29 cellular contexts compared by ENCODE assay signal in the genomic region with DNA sequence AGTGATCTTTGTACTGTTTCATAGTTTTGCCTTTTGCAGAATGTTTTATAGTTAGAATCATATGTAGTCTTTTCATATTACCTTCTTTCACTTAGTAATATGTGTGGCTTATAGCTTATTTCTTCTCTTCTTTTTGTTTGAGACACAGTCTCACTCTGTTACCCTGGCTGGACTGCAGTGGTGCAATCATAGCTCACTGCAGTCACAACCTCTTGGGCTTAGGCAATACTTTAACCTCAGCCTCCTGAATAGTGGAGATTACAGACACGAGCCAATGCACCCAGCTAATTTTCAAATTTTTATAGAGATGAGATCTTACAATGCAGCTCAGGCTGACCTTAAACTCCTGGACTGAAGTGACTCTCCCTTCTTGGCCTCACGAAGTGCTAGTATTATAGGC.
"Had no signal": no experiment of that assay in that cellular context is flagged by ENCODE, and none has a peak within 500 bp of the region (broad histone marks: within the 10 kb centered on the region; RNA-seq: fewer than 3 reads in every experiment).

No MANE protein-coding gene starts in this region.

- H3K9me3 Mint-ChIP-seq: activated CD4-positive, alpha-beta memory T cell treated with anti-CD3 and anti-CD28 coated beads, Interleukin-2, amount 10 ng/mL, durations not matched to agents 7 days and 5 days; activated CD4-positive, alpha-beta T cell treated with anti-CD3 and anti-CD28 coated beads, Interleukin-2, amount 10 ng/mL, durations not matched to agents 7 days and 5 days; activated naive CD4-positive, alpha-beta T cell treated with anti-CD3 and anti-CD28 coated beads, Interleukin-2, amount 10 ng/mL, durations not matched to agents 7 days and 5 days; activated naive CD4-positive, alpha-beta T cell treated with anti-CD3 and anti-CD28 coated beads, Interleukin-2, amount 50 U/mL, for 72 hours; activated naive CD8-positive, alpha-beta T cell treated with anti-CD3 and anti-CD28 coated beads, Interleukin-2, amount 10 ng/mL, durations not matched to agents 7 days and 5 days; activated T-cell treated with anti-CD3 and anti-CD28 coated beads, Interleukin-2, amount 50 U/mL, for 24 hours; activated T-cell treated with anti-CD3 and anti-CD28 coated beads, Interleukin-2, amount 50 U/mL, for 72 hours; central memory CD8-positive, alpha-beta T cell; dendritic cell treated with granulocyte-macrophage colony-stimulating factor and Interleukin-4, amounts not matched to agents 40 ng/mL and 50 ng/mL, for 4 days; endodermal cell; WTC11 had no signal

- H3K27ac Mint-ChIP-seq: activated CD4-positive, alpha-beta memory T cell treated with anti-CD3 and anti-CD28 coated beads, Interleukin-2, amount 10 ng/mL, durations not matched to agents 7 days and 5 days; activated CD4-positive, alpha-beta T cell treated with anti-CD3 and anti-CD28 coated beads, Interleukin-2, amount 10 ng/mL, durations not matched to agents 7 days and 5 days; activated naive CD4-positive, alpha-beta T cell treated with anti-CD3 and anti-CD28 coated beads, Interleukin-2, amount 10 ng/mL, durations not matched to agents 7 days and 5 days; activated naive CD4-positive, alpha-beta T cell treated with anti-CD3 and anti-CD28 coated beads, Interleukin-2, amount 50 U/mL, for 72 hours; activated naive CD8-positive, alpha-beta T cell treated with anti-CD3 and anti-CD28 coated beads, Interleukin-2, amount 10 ng/mL, durations not matched to agents 7 days and 5 days; activated T-cell treated with anti-CD3 and anti-CD28 coated beads, Interleukin-2, amount 50 U/mL, for 24 hours; activated T-cell treated with anti-CD3 and anti-CD28 coated beads, Interleukin-2, amount 50 U/mL, for 72 hours; dendritic cell treated with granulocyte-macrophage colony-stimulating factor and Interleukin-4, amounts not matched to agents 40 ng/mL and 50 ng/mL, for 4 days; endodermal cell; WTC11 had no signal

- H3K36me3 Mint-ChIP-seq: activated naive CD4-positive, alpha-beta T cell treated with anti-CD3 and anti-CD28 coated beads, Interleukin-2, amount 10 ng/mL, durations not matched to agents 7 days and 5 days; activated naive CD4-positive, alpha-beta T cell treated with anti-CD3 and anti-CD28 coated beads, Interleukin-2, amount 50 U/mL, for 72 hours; activated naive CD8-positive, alpha-beta T cell treated with anti-CD3 and anti-CD28 coated beads, Interleukin-2, amount 10 ng/mL, durations not matched to agents 7 days and 5 days; WTC11 had no signal

- H3K4me3 Mint-ChIP-seq: activated CD4-positive, alpha-beta memory T cell treated with anti-CD3 and anti-CD28 coated beads, Interleukin-2, amount 10 ng/mL, durations not matched to agents 7 days and 5 days; activated CD4-positive, alpha-beta T cell treated with anti-CD3 and anti-CD28 coated beads, Interleukin-2, amount 10 ng/mL, durations not matched to agents 7 days and 5 days; activated naive CD4-positive, alpha-beta T cell treated with anti-CD3 and anti-CD28 coated beads, Interleukin-2, amount 10 ng/mL, durations not matched to agents 7 days and 5 days; activated naive CD8-positive, alpha-beta T cell treated with anti-CD3 and anti-CD28 coated beads, Interleukin-2, amount 10 ng/mL, durations not matched to agents 7 days and 5 days; activated T-cell treated with anti-CD3 and anti-CD28 coated beads, Interleukin-2, amount 50 U/mL, for 24 hours; activated T-cell treated with anti-CD3 and anti-CD28 coated beads, Interleukin-2, amount 50 U/mL, for 72 hours; central memory CD8-positive, alpha-beta T cell; dendritic cell treated with granulocyte-macrophage colony-stimulating factor and Interleukin-4, amounts not matched to agents 40 ng/mL and 50 ng/mL, for 4 days; endodermal cell; WTC11 had no signal

- H3K4me1 Mint-ChIP-seq: activated CD4-positive, alpha-beta memory T cell treated with anti-CD3 and anti-CD28 coated beads, Interleukin-2, amount 10 ng/mL, durations not matched to agents 7 days and 5 days; activated CD4-positive, alpha-beta T cell treated with anti-CD3 and anti-CD28 coated beads, Interleukin-2, amount 10 ng/mL, durations not matched to agents 7 days and 5 days; activated naive CD4-positive, alpha-beta T cell treated with anti-CD3 and anti-CD28 coated beads, Interleukin-2, amount 10 ng/mL, durations not matched to agents 7 days and 5 days; activated naive CD8-positive, alpha-beta T cell treated with anti-CD3 and anti-CD28 coated beads, Interleukin-2, amount 10 ng/mL, durations not matched to agents 7 days and 5 days; central memory CD8-positive, alpha-beta T cell; endodermal cell; WTC11 had no signal

- DNase-seq: activated CD4-positive, alpha-beta memory T cell treated with anti-CD3 and anti-CD28 coated beads, Interleukin-2, amount 10 ng/mL, durations not matched to agents 7 days and 5 days; activated CD4-positive, alpha-beta T cell treated with anti-CD3 and anti-CD28 coated beads for 1 hour; activated CD4-positive, alpha-beta T cell treated with anti-CD3 and anti-CD28 coated beads for 4 hours; activated CD4-positive, alpha-beta T cell treated with anti-CD3 and anti-CD28 coated beads, Interleukin-2, amount 10 ng/mL, durations not matched to agents 7 days and 5 days; activated CD4-positive, alpha-beta T cell treated with anti-CD3 and anti-CD28 coated beads, Interleukin-2, amount 50 U/mL, for 4 hours; activated CD8-positive, alpha-beta memory T cell treated with anti-CD3 and anti-CD28 coated beads, Interleukin-2, amount 50 U/mL, for 48 hours; activated gamma-delta T cell; activated naive CD4-positive, alpha-beta T cell; activated naive CD4-positive, alpha-beta T cell treated with anti-CD3 and anti-CD28 coated beads, Interleukin-2, amount 10 ng/mL, durations not matched to agents 7 days and 5 days; activated naive CD8-positive, alpha-beta T cell treated with anti-CD3 and anti-CD28 coated beads, Interleukin-2, amount 10 ng/mL, durations not matched to agents 7 days and 5 days; activated T-cell treated with anti-CD3 and anti-CD28 coated beads for 4 hours; activated T-cell treated with anti-CD3 and anti-CD28 coated beads, Interleukin-2, amount 50 U/mL, for 24 hours; activated T-cell treated with anti-CD3 and anti-CD28 coated beads, Interleukin-2, amount 50 U/mL, for 72 hours; amniotic stem cell; anterior cingulate cortex; brain microvascular endothelial cell; dorsolateral prefrontal cortex; effector memory CD4-positive, alpha-beta T cell; endodermal cell; foreskin fibroblast; gastrocnemius medialis; glutamatergic neuron; heart left ventricle; T-helper 2 cell had no signal

- H3K27me3 Mint-ChIP-seq: activated CD4-positive, alpha-beta memory T cell treated with anti-CD3 and anti-CD28 coated beads, Interleukin-2, amount 10 ng/mL, durations not matched to agents 7 days and 5 days; activated CD4-positive, alpha-beta T cell treated with anti-CD3 and anti-CD28 coated beads, Interleukin-2, amount 10 ng/mL, durations not matched to agents 7 days and 5 days; activated naive CD4-positive, alpha-beta T cell treated with anti-CD3 and anti-CD28 coated beads, Interleukin-2, amount 10 ng/mL, durations not matched to agents 7 days and 5 days; activated naive CD8-positive, alpha-beta T cell treated with anti-CD3 and anti-CD28 coated beads, Interleukin-2, amount 10 ng/mL, durations not matched to agents 7 days and 5 days; activated T-cell treated with anti-CD3 and anti-CD28 coated beads, Interleukin-2, amount 50 U/mL, for 24 hours; central memory CD8-positive, alpha-beta T cell; dendritic cell treated with granulocyte-macrophage colony-stimulating factor and Interleukin-4, amounts not matched to agents 40 ng/mL and 50 ng/mL, for 4 days had no signal

- ATAC-seq: activated naive CD4-positive, alpha-beta T cell treated with anti-CD3 and anti-CD28 coated beads, Interleukin-2, amount 50 U/mL, for 72 hours; activated T-cell treated with anti-CD3 and anti-CD28 coated beads, Interleukin-2, amount 50 U/mL, for 72 hours; esophagus mucosa; gastrocnemius medialis; heart left ventricle; WTC11 had no signal
